ENCODE assay signal across 28 cellular contexts in genomic region chr2:126637393-126637792, GRCh38.
"Had no signal": no experiment of that assay in that cellular context is flagged by ENCODE, and none has a peak within 500 bp of the region (broad histone marks: within the 10 kb centered on the region; RNA-seq: fewer than 3 reads in every experiment).

No MANE protein-coding gene starts in this region.

- H3K9me3 Mint-ChIP-seq: activated CD4-positive, alpha-beta memory T cell treated with anti-CD3 and anti-CD28 coated beads for 36 hours; activated naive CD4-positive, alpha-beta T cell treated with anti-CD3 and anti-CD28 coated beads for 36 hours; activated naive CD8-positive, alpha-beta T cell treated with anti-CD3 and anti-CD28 coated beads for 36 hours; activated T-cell treated with anti-CD3 and anti-CD28 coated beads, Interleukin-2, amount 50 U/mL, for 4 hours; natural killer cell; neural progenitor cell; stimulated activated effector memory CD8-positive, alpha-beta T cell treated with anti-CD3 and anti-CD28 coated beads, Interleukin-12 subunit alpha, Interleukin-12 subunit beta, amount 100 ng/mL, for 72 hours; stimulated activated naive CD8-positive, alpha-beta T cell treated with anti-CD3 and anti-CD28 coated beads, Interleukin-15, Interleukin-2, amounts not matched to agents 100 ng/mL and 50 ng/mL, for 24 hours had no signal

- H3K4me3 Mint-ChIP-seq: activated CD4-positive, alpha-beta memory T cell treated with anti-CD3 and anti-CD28 coated beads for 36 hours; activated naive CD4-positive, alpha-beta T cell treated with anti-CD3 and anti-CD28 coated beads for 36 hours; activated naive CD8-positive, alpha-beta T cell treated with anti-CD3 and anti-CD28 coated beads for 36 hours; activated T-cell treated with anti-CD3 and anti-CD28 coated beads, Interleukin-2, amount 50 U/mL, for 4 hours; natural killer cell; neural progenitor cell; stimulated activated effector memory CD8-positive, alpha-beta T cell treated with anti-CD3 and anti-CD28 coated beads, Interleukin-12 subunit alpha, Interleukin-12 subunit beta, amount 100 ng/mL, for 72 hours; stimulated activated naive CD8-positive, alpha-beta T cell treated with anti-CD3 and anti-CD28 coated beads, Interleukin-15, Interleukin-2, amounts not matched to agents 100 ng/mL and 50 ng/mL, for 24 hours had no signal

- H3K27me3 ChIP-seq: adrenal gland, body of pancreas, neural progenitor cell, sigmoid colon, uterus had no signal

- H3K4me3 ChIP-seq: adrenal gland, body of pancreas, left ventricle myocardium inferior, lung, neural progenitor cell, psoas muscle, sigmoid colon, thoracic aorta, uterus had no signal

- H3K27ac Mint-ChIP-seq: activated CD4-positive, alpha-beta memory T cell treated with anti-CD3 and anti-CD28 coated beads for 36 hours; activated naive CD4-positive, alpha-beta T cell treated with anti-CD3 and anti-CD28 coated beads for 36 hours; activated naive CD8-positive, alpha-beta T cell treated with anti-CD3 and anti-CD28 coated beads for 36 hours; natural killer cell; neural progenitor cell; stimulated activated effector memory CD8-positive, alpha-beta T cell treated with anti-CD3 and anti-CD28 coated beads, Interleukin-12 subunit alpha, Interleukin-12 subunit beta, amount 100 ng/mL, for 72 hours; stimulated activated naive CD8-positive, alpha-beta T cell treated with anti-CD3 and anti-CD28 coated beads, Interleukin-15, Interleukin-2, amounts not matched to agents 100 ng/mL and 50 ng/mL, for 24 hours had no signal

- H3K27ac ChIP-seq: adrenal gland, body of pancreas, left ventricle myocardium inferior, neural progenitor cell, parathyroid adenoma, psoas muscle, sigmoid colon, thoracic aorta, uterus, VCaP had no signal

- H3K4me1 Mint-ChIP-seq: activated naive CD8-positive, alpha-beta T cell treated with anti-CD3 and anti-CD28 coated beads for 36 hours; stimulated activated effector memory CD8-positive, alpha-beta T cell treated with anti-CD3 and anti-CD28 coated beads, Interleukin-12 subunit alpha, Interleukin-12 subunit beta, amount 100 ng/mL, for 72 hours had no signal

- H3K27me3 Mint-ChIP-seq: activated naive CD8-positive, alpha-beta T cell treated with anti-CD3 and anti-CD28 coated beads for 36 hours; stimulated activated naive CD8-positive, alpha-beta T cell treated with anti-CD3 and anti-CD28 coated beads, Interleukin-15, Interleukin-2, amounts not matched to agents 100 ng/mL and 50 ng/mL, for 24 hours had no signal

- DNase-seq: activated CD4-positive, alpha-beta memory T cell treated with anti-CD3 and anti-CD28 coated beads for 36 hours; activated CD4-positive, alpha-beta T cell treated with anti-CD3 and anti-CD28 coated beads for 4 hours; activated effector memory CD4-positive, alpha-beta T cell treated with anti-CD3 and anti-CD28 coated beads, Interleukin-2, amount 50 U/mL, for 16 hours; activated naive CD4-positive, alpha-beta T cell treated with anti-CD3 and anti-CD28 coated beads for 36 hours; activated naive CD8-positive, alpha-beta T cell treated with anti-CD3 and anti-CD28 coated beads for 36 hours; activated T-cell treated with anti-CD3 and anti-CD28 coated beads, Interleukin-2, amount 50 U/mL, for 4 hours; adrenal gland; aorta; body of pancreas; effector memory CD4-positive, alpha-beta T cell; glutamatergic neuron; left ventricle myocardium inferior; mesendoderm; natural killer cell; occipital lobe; psoas muscle; sigmoid colon; small intestine; stimulated activated CD4-positive, alpha-beta T cell treated with anti-CD3 and anti-CD28 coated beads, Interleukin-4, amount 100 ng/mL, for 24 hours; trophoblast cell; uterus had no signal

- ATAC-seq: activated T-cell treated with anti-CD3 and anti-CD28 coated beads, Interleukin-2, amount 50 U/mL, for 4 hours; body of pancreas; natural killer cell; psoas muscle; stimulated activated effector memory CD8-positive, alpha-beta T cell treated with anti-CD3 and anti-CD28 coated beads, Interleukin-12 subunit alpha, Interleukin-12 subunit beta, amount 100 ng/mL, for 72 hours had no signal

- H3K36me3 Mint-ChIP-seq: activated CD4-positive, alpha-beta memory T cell treated with anti-CD3 and anti-CD28 coated beads for 36 hours; activated naive CD8-positive, alpha-beta T cell treated with anti-CD3 and anti-CD28 coated beads for 36 hours; natural killer cell; neural progenitor cell; stimulated activated effector memory CD8-positive, alpha-beta T cell treated with anti-CD3 and anti-CD28 coated beads, Interleukin-12 subunit alpha, Interleukin-12 subunit beta, amount 100 ng/mL, for 72 hours had no signal
